In genomic region chr18:11700876-11701275, GRCh38 we compare ENCODE assay signal across 28 cellular contexts.
"Had no signal": no experiment of that assay in that cellular context is flagged by ENCODE, and none has a peak within 500 bp of the region (broad histone marks: within the 10 kb centered on the region; RNA-seq: fewer than 3 reads in every experiment).

No MANE protein-coding gene starts in this region.

- H3K36me3 Mint-ChIP-seq: stimulated activated effector memory CD8-positive, alpha-beta T cell treated with anti-CD3 and anti-CD28 coated beads, Interleukin-12 subunit alpha, Interleukin-12 subunit beta, amount 100 ng/mL, for 72 hours; stimulated activated memory B cell treated with anti-CD40 and anti-IgM and Interleukin-4, amounts not matched to agents 10 μg/mL and 1 μg/mL and 100 μg/mL, for 72 hours; stimulated activated naive B cell treated with anti-CD40 and anti-IgM and Interleukin-4, amounts not matched to agents 10 μg/mL and 1 μg/mL and 100 μg/mL, for 72 hours; type B pancreatic cell had no signal

- H3K4me1 Mint-ChIP-seq: stimulated activated effector memory CD8-positive, alpha-beta T cell treated with anti-CD3 and anti-CD28 coated beads, Interleukin-12 subunit alpha, Interleukin-12 subunit beta, amount 100 ng/mL, for 72 hours; stimulated activated memory B cell treated with anti-CD40 and anti-IgM and Interleukin-4, amounts not matched to agents 10 μg/mL and 1 μg/mL and 100 μg/mL, for 72 hours; stimulated activated naive B cell treated with anti-CD40 and anti-IgM and Interleukin-4, amounts not matched to agents 10 μg/mL and 1 μg/mL and 100 μg/mL, for 72 hours; stimulated activated naive CD8-positive, alpha-beta T cell treated with anti-CD3 and anti-CD28 coated beads, Interleukin-15, amount 100 ng/mL, for 72 hours had no signal

- H3K9me3 Mint-ChIP-seq: stimulated activated effector memory CD8-positive, alpha-beta T cell treated with anti-CD3 and anti-CD28 coated beads, Interleukin-12 subunit alpha, Interleukin-12 subunit beta, amount 100 ng/mL, for 72 hours; stimulated activated memory B cell treated with anti-CD40 and anti-IgM and Interleukin-4, amounts not matched to agents 10 μg/mL and 1 μg/mL and 100 μg/mL, for 72 hours; stimulated activated naive B cell treated with anti-CD40 and anti-IgM and Interleukin-4, amounts not matched to agents 10 μg/mL and 1 μg/mL and 100 μg/mL, for 72 hours; stimulated activated naive CD8-positive, alpha-beta T cell treated with anti-CD3 and anti-CD28 coated beads, Interleukin-15, amount 100 ng/mL, for 72 hours; stimulated activated naive CD8-positive, alpha-beta T cell treated with anti-CD3 and anti-CD28 coated beads, Interleukin-15, Interleukin-2, amounts not matched to agents 100 ng/mL and 50 ng/mL, for 24 hours; type B pancreatic cell had no signal

- H3K4me3 ChIP-seq: stomach, suprapubic skin, testis, thoracic aorta, thyroid gland, tibial artery, tibial nerve, transverse colon, upper lobe of left lung, upper lobe of right lung, uterus, vagina had no signal

- H3K9me3 ChIP-seq: stomach, suprapubic skin, testis, thoracic aorta, thyroid gland, tibial artery, tibial nerve, transverse colon, upper lobe of left lung, upper lobe of right lung, uterus, vagina had no signal

- H3K4me1 ChIP-seq: stomach, testis, thyroid gland, tibial artery, tibial nerve, transverse colon, upper lobe of left lung, upper lobe of right lung, uterus had no signal

- H3K27me3 ChIP-seq: stomach, suprapubic skin, testis, thyroid gland, tibial artery, tibial nerve, transverse colon, upper lobe of left lung, upper lobe of right lung, uterus, vagina had no signal

- DNase-seq: stimulated activated CD4-positive, alpha-beta T cell treated with anti-CD3 and anti-CD28 coated beads, Interleukin-2, amount 100 ng/mL, for 48 hours; stimulated activated CD4-positive, alpha-beta T cell treated with anti-CD3 and anti-CD28 coated beads, Interleukin-4, amount 100 ng/mL, for 1 hour; stimulated activated CD4-positive, alpha-beta T cell treated with anti-CD3 and anti-CD28 coated beads, Interleukin-4, amount 100 ng/mL, for 24 hours; stimulated activated CD4-positive, alpha-beta T cell treated with anti-CD3 and anti-CD28 coated beads, Interleukin-4, amount 100 ng/mL, for 4 hours; stimulated activated CD8-positive, alpha-beta memory T cell treated with anti-CD3 and anti-CD28 coated beads, Interleukin-4, amount 100 ng/mL, for 48 hours; stimulated activated naive B cell treated with anti-CD40 and anti-IgM and Interleukin-4, amounts not matched to agents 10 μg/mL and 1 μg/mL and 100 μg/mL, for 72 hours; stimulated activated naive CD4-positive, alpha-beta T cell; stimulated activated naive CD4-positive, alpha-beta T cell treated with Interleukin-2 at 50 U/mL for 16 hours; stimulated activated naive CD8-positive, alpha-beta T cell treated with anti-CD3 and anti-CD28 coated beads, Interleukin-15, amount 100 ng/mL, for 72 hours; stimulated activated naive CD8-positive, alpha-beta T cell treated with anti-CD3 and anti-CD28 coated beads, Interleukin-15, Interleukin-2, amounts not matched to agents 100 U/mL and 50 U/mL, for 24 hours; stomach; substantia nigra; testis; thyroid gland; tibial artery; transverse colon; trophoblast cell; upper lobe of left lung; upper lobe of right lung; uterus had no signal

- H3K27ac Mint-ChIP-seq: stimulated activated effector memory CD8-positive, alpha-beta T cell treated with anti-CD3 and anti-CD28 coated beads, Interleukin-12 subunit alpha, Interleukin-12 subunit beta, amount 100 ng/mL, for 72 hours; stimulated activated memory B cell treated with anti-CD40 and anti-IgM and Interleukin-4, amounts not matched to agents 10 μg/mL and 1 μg/mL and 100 μg/mL, for 72 hours; stimulated activated naive B cell treated with anti-CD40 and anti-IgM and Interleukin-4, amounts not matched to agents 10 μg/mL and 1 μg/mL and 100 μg/mL, for 72 hours; stimulated activated naive CD8-positive, alpha-beta T cell treated with anti-CD3 and anti-CD28 coated beads, Interleukin-15, amount 100 ng/mL, for 72 hours; stimulated activated naive CD8-positive, alpha-beta T cell treated with anti-CD3 and anti-CD28 coated beads, Interleukin-15, Interleukin-2, amounts not matched to agents 100 ng/mL and 50 ng/mL, for 24 hours; type B pancreatic cell had no signal

- H3K4me3 Mint-ChIP-seq: stimulated activated effector memory CD8-positive, alpha-beta T cell treated with anti-CD3 and anti-CD28 coated beads, Interleukin-12 subunit alpha, Interleukin-12 subunit beta, amount 100 ng/mL, for 72 hours; stimulated activated memory B cell treated with anti-CD40 and anti-IgM and Interleukin-4, amounts not matched to agents 10 μg/mL and 1 μg/mL and 100 μg/mL, for 72 hours; stimulated activated naive B cell treated with anti-CD40 and anti-IgM and Interleukin-4, amounts not matched to agents 10 μg/mL and 1 μg/mL and 100 μg/mL, for 72 hours; stimulated activated naive CD8-positive, alpha-beta T cell treated with anti-CD3 and anti-CD28 coated beads, Interleukin-15, amount 100 ng/mL, for 72 hours; stimulated activated naive CD8-positive, alpha-beta T cell treated with anti-CD3 and anti-CD28 coated beads, Interleukin-15, Interleukin-2, amounts not matched to agents 100 ng/mL and 50 ng/mL, for 24 hours; type B pancreatic cell had no signal

- H3K27ac ChIP-seq: stomach, suprapubic skin, testis, thoracic aorta, thyroid gland, tibial artery, tibial nerve, transverse colon, upper lobe of left lung, upper lobe of right lung, uterus, vagina had no signal

- H3K36me3 ChIP-seq: stomach, suprapubic skin, thoracic aorta, thyroid gland, tibial artery, tibial nerve, transverse colon, upper lobe of left lung, upper lobe of right lung, uterus, vagina had no signal
